8 cellular contexts compared by ENCODE assay signal in the genomic region with DNA sequence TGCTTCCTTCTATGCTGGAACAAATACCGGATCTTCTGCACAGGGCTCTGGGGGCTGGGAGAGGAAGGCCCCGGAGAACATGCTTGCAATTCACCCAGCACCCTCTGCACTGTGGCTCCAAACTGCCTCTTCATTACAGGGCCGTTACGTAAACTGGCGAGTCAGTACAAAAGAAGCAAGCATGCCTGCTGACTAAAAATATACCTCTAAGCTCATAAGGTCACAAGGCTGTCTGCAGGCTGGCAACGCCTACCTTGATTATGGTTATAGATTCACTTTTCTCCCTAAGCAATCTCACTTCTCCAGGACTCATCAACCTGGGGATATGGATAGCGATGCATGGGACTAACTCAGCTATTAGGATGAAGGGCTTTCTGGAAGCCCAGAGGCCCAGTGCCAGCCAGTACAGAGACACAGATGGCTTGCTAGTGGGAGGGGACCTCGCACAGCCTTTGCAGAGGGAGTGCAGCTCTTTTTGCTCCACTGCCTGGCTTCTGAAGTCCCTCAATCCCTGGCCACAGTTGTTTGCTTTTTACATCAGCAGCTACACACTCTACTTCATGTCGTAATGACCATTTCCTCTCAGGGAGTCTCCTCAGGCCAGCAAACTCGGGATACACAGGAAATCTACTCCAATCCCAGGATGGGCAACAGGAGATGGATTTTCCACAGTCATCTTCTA.
DNase-seq lines count a peak whose midpoint lies in the region; ATAC-seq and TF ChIP-seq lines count a peak whose summit lies in the region.

No MANE protein-coding gene starts in this region.

- CTCF ChIA-PET in AG04450 (lab: Charles Lee), result interaction anchor here (0.7 to 2.3 kb wide), 5 partner anchors 22 to 160 kb away, joined by 3 to 7 read pairs (median 4); no protein-coding TSS in a partner anchor

- no peaks in the 10 kb centered on the region; the same call in 1 of the 2 replicates for H3K9me3 ChIP-seq in AG04450 (ENCODE audit: control insufficient read depth, insufficient read depth, low read length)
- no peaks in the 10 kb centered on the region for H3K9me3 ChIP-seq in adipocyte (ENCODE audit: control insufficient read depth, low read length)
- no peaks in the 10 kb centered on the region for H3K9me3 ChIP-seq in left ventricle myocardium inferior (replicated peaks)
- no peaks in the 10 kb centered on the region for H3K9me3 ChIP-seq in skeletal muscle satellite cell (replicated peaks; ENCODE audit: low read length)

- no peaks in the 10 kb centered on the region for H3K27me3 ChIP-seq in AG04450 (ENCODE audit: control insufficient read depth, insufficient read depth, low read length)
- H3K27me3 ChIP-seq in adipocyte (replicated peaks; ENCODE audit: control insufficient read depth, insufficient read depth, low read length), result no peaks in the 10 kb centered on the region
- H3K27me3 ChIP-seq in left ventricle myocardium inferior (ENCODE audit: low read depth), result no peaks in the 10 kb centered on the region
- H3K27me3 ChIP-seq in skeletal muscle satellite cell (ENCODE audit: control insufficient read depth, insufficient read depth, low read length), result no peaks in the 10 kb centered on the region
- no peaks in the 10 kb centered on the region for H3K27me3 ChIP-seq in H7 (ENCODE audit: control insufficient read depth, insufficient read depth, low read length)

- DNase-seq in AG04450 (ENCODE audit: low read depth, low spot score), result peak; percentile 61
- peak; percentile 84 for DNase-seq in NCI-H2227 (lab: John Stamatoyannopoulos, UW; ENCODE audit: unreplicated experiment)
- DNase-seq in adipocyte (ENCODE audit: low read depth), result peak; percentile 76
- peak; percentile 60 for DNase-seq in left ventricle myocardium inferior
- DNase-seq in H7, result no peak
- no peak for DNase-seq in NCI-H2081 treated with DMSO at 0.1 percent for 48 hours (lab: John Stamatoyannopoulos, UW)

- H3K36me3 ChIP-seq in adipocyte (ENCODE audit: control insufficient read depth, insufficient read depth, low read length, severe bottlenecking) (no peaks in the 10 kb centered on the region), left ventricle myocardium inferior (no peaks in the 10 kb centered on the region), skeletal muscle satellite cell (ENCODE audit: insufficient read depth, low read length) (no peaks in the 10 kb centered on the region), H7 (replicated peaks; ENCODE audit: control insufficient read depth, insufficient read depth, low read length) (no peaks in the 10 kb centered on the region)

- no peak overlapping the region for H3K4me3 ChIP-seq in AG04450 (ENCODE audit: low read depth, low read length)
- no peak overlapping the region for H3K4me3 ChIP-seq in adipocyte (ENCODE audit: low read length)
- H3K4me3 ChIP-seq in left ventricle myocardium inferior, result peak overlapping the region; percentile 10
- no peak overlapping the region for H3K4me3 ChIP-seq in skeletal muscle satellite cell (ENCODE audit: low read length)
- H3K4me3 ChIP-seq in H7 (ENCODE audit: insufficient read depth, low read depth, low read length), result no peak overlapping the region

- H3K27ac ChIP-seq in AG04450 (ENCODE audit: low read depth, low read length) (peak overlapping the region; percentile 96), left ventricle myocardium inferior (replicated peaks) (peak overlapping the region; percentile 95)

- H3K9ac ChIP-seq in adipocyte (ENCODE audit: low read length) (no peak overlapping the region), skeletal muscle satellite cell (ENCODE audit: low read depth, low read length) (peak overlapping the region; percentile 60)

- H3K4me2 ChIP-seq in skeletal muscle satellite cell (ENCODE audit: low read length), result peak overlapping the region; percentile 36

- intact Hi-C loops in left ventricle myocardium inferior (cut with micrococcal nuclease), result no loop called here

- TF ChIP-seq CTCF in AG04450 (IDR thresholded peaks at IDR 0.05; ENCODE audit: low read depth, low read length) (no peak), left ventricle myocardium inferior (IDR thresholded peaks at IDR 0.05; ENCODE audit: borderline replicate concordance) (peak; percentile 31)

- H3K4me1 ChIP-seq in adipocyte (ENCODE audit: control insufficient read depth, insufficient read depth, low read length) (peaks cover 26% of the 10 kb centered on the region), left ventricle myocardium inferior (peaks cover 84% of the 10 kb centered on the region), skeletal muscle satellite cell (ENCODE audit: control insufficient read depth, insufficient read depth, low read length) (peaks cover 47% of the 10 kb centered on the region)

- POLR2A ChIA-PET in AG04450 (lab: Yijun Ruan, JAX), result interaction anchor here (1.0 to 2.7 kb wide), 4 partner anchors 13 to 95 kb away, joined by 3 to 24 read pairs (median 8); no protein-coding TSS in a partner anchor

- peak; percentile 30 for ATAC-seq in GM19043 (IDR thresholded peaks at IDR 0.05; ENCODE audit: low read depth, unreplicated experiment)

Comparison
In these comparisons a context has a peak if more than half of its experiments do, and no peak if none do; other contexts are left out.
1. DNase-seq: peak in AG04450 (single experiment), NCI-H2227 (single experiment), adipocyte (single experiment) and left ventricle myocardium inferior (single experiment); none in H7 (single experiment) and NCI-H2081 treated with DMSO at 0.1 percent for 48 hours (single experiment).